In the genomic region with DNA sequence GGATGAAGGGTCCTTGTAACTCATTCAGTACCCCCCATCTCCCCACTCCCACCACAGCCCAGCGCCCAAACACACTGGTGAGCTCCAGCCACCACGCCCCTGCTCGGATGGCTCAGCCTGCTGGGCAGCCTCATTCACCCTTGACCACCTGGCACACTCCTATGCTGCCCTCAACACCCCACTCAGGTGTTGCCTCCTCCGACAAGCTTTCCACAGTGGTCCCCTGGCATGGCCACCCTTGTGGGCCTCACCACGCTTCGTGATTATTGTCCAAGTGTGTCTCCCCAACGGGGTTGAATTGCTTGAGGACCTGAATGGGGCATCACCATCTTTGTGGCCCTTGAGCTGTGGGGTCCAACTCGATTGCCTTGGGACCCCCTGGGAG, we compare ENCODE assay signal across 1 cellular context.
TF ChIP-seq lines count a peak whose summit lies in the region.

No MANE protein-coding gene starts in this region.

TF ChIP-seq in IMR-90, 13 proteins besides CTCF, POLR2A, EP300 and RAD21:
- TF ChIP-seq CHD1 (IDR thresholded peaks at IDR 0.05; ENCODE audit: low read depth, low read length): no peak
- no peak for TF ChIP-seq CEBPB (IDR thresholded peaks at IDR 0.05; ENCODE audit: low read depth, low read length)
- no peak for TF ChIP-seq SMC3 (IDR thresholded peaks at IDR 0.05; ENCODE audit: low read depth, low read length)
- TF ChIP-seq NFE2L2 (IDR thresholded peaks at IDR 0.05; ENCODE audit: low read depth, low read length): no peak
- TF ChIP-seq MAZ (IDR thresholded peaks at IDR 0.05; ENCODE audit: borderline replicate concordance, low read depth, low read length): no peak
- TF ChIP-seq BHLHE40 (IDR thresholded peaks at IDR 0.05; ENCODE audit: low read depth, low read length): no peak
- TF ChIP-seq FOS (IDR thresholded peaks at IDR 0.05; ENCODE audit: low read depth, low read length): no peak
- TF ChIP-seq, protein P1, sequence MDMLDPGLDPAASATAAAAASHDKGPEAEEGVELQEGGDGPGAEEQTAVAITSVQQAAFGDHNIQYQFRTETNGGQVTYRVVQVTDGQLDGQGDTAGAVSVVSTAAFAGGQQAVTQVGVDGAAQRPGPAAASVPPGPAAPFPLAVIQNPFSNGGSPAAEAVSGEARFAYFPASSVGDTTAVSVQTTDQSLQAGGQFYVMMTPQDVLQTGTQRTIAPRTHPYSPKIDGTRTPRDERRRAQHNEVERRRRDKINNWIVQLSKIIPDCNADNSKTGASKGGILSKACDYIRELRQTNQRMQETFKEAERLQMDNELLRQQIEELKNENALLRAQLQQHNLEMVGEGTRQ (IDR thresholded peaks at IDR 0.05; ENCODE audit: low read depth, low read length): no peak
- TF ChIP-seq MAFK (IDR thresholded peaks at IDR 0.05; ENCODE audit: low read depth, low read length): no peak
- no peak for TF ChIP-seq RCOR1 (IDR thresholded peaks at IDR 0.05; ENCODE audit: insufficient replicate concordance, low read length)
- TF ChIP-seq RFX5 (IDR thresholded peaks at IDR 0.05; ENCODE audit: low read depth, low read length): no peak
- TF ChIP-seq MXI1 (IDR thresholded peaks at IDR 0.05; ENCODE audit: borderline replicate concordance, low read depth, low read length): no peak
- TF ChIP-seq, protein P2, sequence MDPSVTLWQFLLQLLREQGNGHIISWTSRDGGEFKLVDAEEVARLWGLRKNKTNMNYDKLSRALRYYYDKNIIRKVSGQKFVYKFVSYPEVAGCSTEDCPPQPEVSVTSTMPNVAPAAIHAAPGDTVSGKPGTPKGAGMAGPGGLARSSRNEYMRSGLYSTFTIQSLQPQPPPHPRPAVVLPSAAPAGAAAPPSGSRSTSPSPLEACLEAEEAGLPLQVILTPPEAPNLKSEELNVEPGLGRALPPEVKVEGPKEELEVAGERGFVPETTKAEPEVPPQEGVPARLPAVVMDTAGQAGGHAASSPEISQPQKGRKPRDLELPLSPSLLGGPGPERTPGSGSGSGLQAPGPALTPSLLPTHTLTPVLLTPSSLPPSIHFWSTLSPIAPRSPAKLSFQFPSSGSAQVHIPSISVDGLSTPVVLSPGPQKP (IDR thresholded peaks at IDR 0.05; ENCODE audit: borderline replicate concordance, low read depth, low read length): no peak
TF ChIP-seq in IMR-90: peak in this region for 0.
